1 cellular context compared by ENCODE assay signal in genomic region chr2:156800781-156801366, GRCh38.
TF ChIP-seq lines count a peak whose summit lies in the region.

No MANE protein-coding gene starts in this region.

TF ChIP-seq in GM12878, 131 proteins besides CTCF, POLR2A, EP300 and RAD21:
- TF ChIP-seq IRF5 (IDR thresholded peaks at IDR 0.05; ENCODE audit: borderline replicate concordance) (no peak), EED (IDR thresholded peaks at IDR 0.05; ENCODE audit: low read depth) (no peak), SREBF2 (IDR thresholded peaks at IDR 0.05; ENCODE audit: low read length) (no peak), CBX5 (IDR thresholded peaks at IDR 0.05; ENCODE audit: low read depth) (no peak), ZNF24 (IDR thresholded peaks at IDR 0.05) (no peak), PAX5 (IDR thresholded peaks at IDR 0.05; ENCODE audit: borderline replicate concordance, low read depth, low read length) (no peak), SIX5 (IDR thresholded peaks at IDR 0.05; ENCODE audit: low read depth, low read length, severe bottlenecking) (no peak), CHD2 (IDR thresholded peaks at IDR 0.05; ENCODE audit: borderline replicate concordance, low read depth, low read length) (no peak), RUNX3 (IDR thresholded peaks at IDR 0.05; ENCODE audit: low read length) (no peak), EZH2 (IDR thresholded peaks at IDR 0.05; ENCODE audit: borderline replicate concordance, control insufficient read depth, low read depth, low read length) (no peak), MEF2B (IDR thresholded peaks at IDR 0.05; ENCODE audit: partially characterized antibody, poor library complexity, severe bottlenecking) (no peak)
- TF ChIP-seq, protein P1, sequence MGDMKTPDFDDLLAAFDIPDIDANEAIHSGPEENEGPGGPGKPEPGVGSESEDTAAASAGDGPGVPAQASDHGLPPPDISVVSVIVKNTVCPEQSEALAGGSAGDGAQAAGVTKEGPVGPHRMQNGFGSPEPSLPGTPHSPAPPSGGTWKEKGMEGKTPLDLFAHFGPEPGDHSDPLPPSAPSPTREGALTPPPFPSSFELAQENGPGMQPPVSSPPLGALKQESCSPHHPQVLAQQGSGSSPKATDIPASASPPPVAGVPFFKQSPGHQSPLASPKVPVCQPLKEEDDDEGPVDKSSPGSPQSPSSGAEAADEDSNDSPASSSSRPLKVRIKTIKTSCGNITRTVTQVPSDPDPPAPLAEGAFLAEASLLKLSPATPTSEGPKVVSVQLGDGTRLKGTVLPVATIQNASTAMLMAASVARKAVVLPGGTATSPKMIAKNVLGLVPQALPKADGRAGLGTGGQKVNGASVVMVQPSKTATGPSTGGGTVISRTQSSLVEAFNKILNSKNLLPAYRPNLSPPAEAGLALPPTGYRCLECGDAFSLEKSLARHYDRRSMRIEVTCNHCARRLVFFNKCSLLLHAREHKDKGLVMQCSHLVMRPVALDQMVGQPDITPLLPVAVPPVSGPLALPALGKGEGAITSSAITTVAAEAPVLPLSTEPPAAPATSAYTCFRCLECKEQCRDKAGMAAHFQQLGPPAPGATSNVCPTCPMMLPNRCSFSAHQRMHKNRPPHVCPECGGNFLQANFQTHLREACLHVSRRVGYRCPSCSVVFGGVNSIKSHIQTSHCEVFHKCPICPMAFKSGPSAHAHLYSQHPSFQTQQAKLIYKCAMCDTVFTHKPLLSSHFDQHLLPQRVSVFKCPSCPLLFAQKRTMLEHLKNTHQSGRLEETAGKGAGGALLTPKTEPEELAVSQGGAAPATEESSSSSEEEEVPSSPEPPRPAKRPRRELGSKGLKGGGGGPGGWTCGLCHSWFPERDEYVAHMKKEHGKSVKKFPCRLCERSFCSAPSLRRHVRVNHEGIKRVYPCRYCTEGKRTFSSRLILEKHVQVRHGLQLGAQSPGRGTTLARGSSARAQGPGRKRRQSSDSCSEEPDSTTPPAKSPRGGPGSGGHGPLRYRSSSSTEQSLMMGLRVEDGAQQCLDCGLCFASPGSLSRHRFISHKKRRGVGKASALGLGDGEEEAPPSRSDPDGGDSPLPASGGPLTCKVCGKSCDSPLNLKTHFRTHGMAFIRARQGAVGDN (IDR thresholded peaks at IDR 0.05): no peak
- TF ChIP-seq, protein P2, sequence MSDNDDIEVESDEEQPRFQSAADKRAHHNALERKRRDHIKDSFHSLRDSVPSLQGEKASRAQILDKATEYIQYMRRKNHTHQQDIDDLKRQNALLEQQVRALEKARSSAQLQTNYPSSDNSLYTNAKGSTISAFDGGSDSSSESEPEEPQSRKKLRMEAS (IDR thresholded peaks at IDR 0.05; ENCODE audit: low read depth, low read length): no peak
